In genomic region chr6:35365599-35366596, GRCh38 we compare ENCODE assay signal across 17 cellular contexts. TPM values are rescaled to one million over a fixed set of nuclear protein-coding genes. Genes with fewer than 3 reads are reported as not detected.
DNase-seq lines count a peak whose midpoint lies in the region; ATAC-seq and TF ChIP-seq lines count a peak whose summit lies in the region.
"Had no signal": no experiment of that assay in that cellular context is flagged by ENCODE, and none has a peak within 500 bp of the region (broad histone marks: within the 10 kb centered on the region; RNA-seq: fewer than 3 reads in every experiment).

No MANE protein-coding gene starts in this region.

- peaks cover 11% of the 10 kb centered on the region for H3K36me3 ChIP-seq in IMR-90 (ENCODE audit: control insufficient read depth, insufficient read depth, low read length)
- no peaks in the 10 kb centered on the region for H3K36me3 ChIP-seq in psoas muscle (ENCODE audit: insufficient read depth in 1 of 2, low read depth in 1 of 2)
- no peaks in the 10 kb centered on the region for H3K36me3 ChIP-seq in SK-N-SH (replicated peaks in 1 of 2; ENCODE audit: control insufficient read depth in 1 of 2, insufficient read depth in 2 of 2, low read length in 1 of 2)
- no peaks in the 10 kb centered on the region for H3K36me3 ChIP-seq in MM.1S (replicated peaks; ENCODE audit: insufficient read depth, low read length)
- H3K36me3 ChIP-seq: heart left ventricle, suprapubic skin had no signal

- TF ChIP-seq EP300 in SK-N-SH (IDR thresholded peaks at IDR 0.05; ENCODE audit: borderline replicate concordance in 1 of 2, low read depth in 1 of 2, low read length in 1 of 2), result no peak

- H2AFZ ChIP-seq in IMR-90 (replicated peaks; ENCODE audit: low read length, poor library complexity), result no peak overlapping the region
- H2AFZ ChIP-seq in SK-N-SH (ENCODE audit: low read depth), result no peak overlapping the region
- no peak overlapping the region for H2AFZ ChIP-seq in MM.1S (ENCODE audit: low read length)

- H4K8ac ChIP-seq in IMR-90 (ENCODE audit: low read depth in 2 of 2, low read length in 2 of 2), result no peak overlapping the region

- peak overlapping the region; percentile 57 for H3K27ac Mint-ChIP-seq in activated CD8-positive, alpha-beta T cell treated with anti-CD3 and anti-CD28 coated beads for 36 hours
- no peak overlapping the region for H3K27ac Mint-ChIP-seq in activated CD8-positive, alpha-beta T cell treated with anti-CD3 and anti-CD28 coated beads, Interleukin-2, amount 10 ng/mL, durations not matched to agents 7 days and 5 days
- H3K27ac Mint-ChIP-seq in chondrocyte (ENCODE audit: unreplicated experiment), result peak overlapping the region; percentile 1

- H3K4me3 Mint-ChIP-seq in activated CD8-positive, alpha-beta T cell treated with anti-CD3 and anti-CD28 coated beads for 36 hours, result no peak overlapping the region
- H3K4me3 Mint-ChIP-seq in activated CD8-positive, alpha-beta T cell treated with anti-CD3 and anti-CD28 coated beads, Interleukin-2, amount 10 ng/mL, durations not matched to agents 7 days and 5 days, result no peak overlapping the region
- H3K4me3 Mint-ChIP-seq in chondrocyte (ENCODE audit: unreplicated experiment), result no peak overlapping the region

- peaks cover 24% of the 10 kb centered on the region for H3K36me3 Mint-ChIP-seq in activated CD8-positive, alpha-beta T cell treated with anti-CD3 and anti-CD28 coated beads for 36 hours (ENCODE audit: low read depth)
- peaks cover 30% of the 10 kb centered on the region for H3K36me3 Mint-ChIP-seq in activated CD8-positive, alpha-beta T cell treated with anti-CD3 and anti-CD28 coated beads, Interleukin-2, amount 10 ng/mL, durations not matched to agents 7 days and 5 days (ENCODE audit: low read depth)
- peaks cover 2% of the 10 kb centered on the region for H3K36me3 Mint-ChIP-seq in chondrocyte (ENCODE audit: low read depth)

- peaks cover 28% of the 10 kb centered on the region for H3K4me1 ChIP-seq in IMR-90 (ENCODE audit: control insufficient read depth, insufficient read depth, low read length)
- H3K4me1 ChIP-seq in psoas muscle, result peaks cover 78% of the 10 kb centered on the region
- peaks cover 32 to 40% of the 10 kb centered on the region in 2 experiments for H3K4me1 ChIP-seq in SK-N-SH (ENCODE audit: control insufficient read depth in 1 of 2, insufficient read depth in 2 of 2, low read depth in 1 of 2, low read length in 1 of 2)
- H3K4me1 ChIP-seq in MM.1S (ENCODE audit: low read length), result peaks cover 18% of the 10 kb centered on the region

- H3K4me3 ChIP-seq in IMR-90 (ENCODE audit: insufficient read depth, low read depth, low read length) (no peak overlapping the region), psoas muscle (no peak overlapping the region), SK-N-SH (ENCODE audit: low read depth in 2 of 2, low read length in 1 of 2) (no peak overlapping the region), MM.1S (ENCODE audit: low read length) (no peak overlapping the region)
- H3K4me3 ChIP-seq: coronary artery, heart left ventricle, suprapubic skin had no signal

- DNase-seq in activated CD8-positive, alpha-beta T cell treated with anti-CD3 and anti-CD28 coated beads for 36 hours, result no peak
- DNase-seq in activated CD8-positive, alpha-beta T cell treated with anti-CD3 and anti-CD28 coated beads, Interleukin-2, amount 10 ng/mL, durations not matched to agents 7 days and 5 days, result no peak
- no peak for DNase-seq in IMR-90
- no peak for DNase-seq in chondrocyte (ENCODE audit: low spot score)
- DNase-seq in psoas muscle, result no peak
- DNase-seq in SK-N-SH, result no peak
- no peak for DNase-seq in MM.1S
- DNase-seq: ACHN, Calu3, GDM1, heart left ventricle, KG1, NCI-H1436 treated with DMSO at 0.1 percent for 48 hours, NCI-H345 had no signal

- no peak overlapping the region for H2AK9ac ChIP-seq in IMR-90 (replicated peaks; ENCODE audit: low read depth, low read length, poor library complexity)

- H2BK120ac ChIP-seq in IMR-90 (ENCODE audit: low read depth, low read length), result no peak overlapping the region

- POLR2A ChIA-PET in activated CD8-positive, alpha-beta T cell treated with anti-CD3 and anti-CD28 coated beads for 36 hours (lab: Charles Lee), result interaction anchor here (0.8 kb wide), 1 partner anchor 23 kb away, joined by 3 read pairs; no protein-coding TSS in a partner anchor
- POLR2A ChIA-PET in activated CD8-positive, alpha-beta T cell treated with anti-CD3 and anti-CD28 coated beads, Interleukin-2, amount 10 ng/mL, durations not matched to agents 7 days and 5 days (lab: Charles Lee), result no interaction called here
- POLR2A ChIA-PET in IMR-90 (lab: Charles Lee; ENCODE audit: unreplicated experiment), result no interaction called here
- POLR2A ChIA-PET in SK-N-SH (lab: Yijun Ruan, JAX), result no interaction called here

- no peak overlapping the region for H3K14ac ChIP-seq in IMR-90 (replicated peaks; ENCODE audit: low read depth, low read length)

- H3K9me2 ChIP-seq in SK-N-SH, result no peaks in the 10 kb centered on the region
- no peaks in the 10 kb centered on the region for H3K9me2 ChIP-seq in MM.1S (replicated peaks; ENCODE audit: insufficient read depth, low read length)

- H2AK5ac ChIP-seq in IMR-90 (ENCODE audit: low read depth, low read length), result no peak overlapping the region

- H3K56ac ChIP-seq in IMR-90 (ENCODE audit: extremely low read depth, insufficient read depth, low read length), result no peak overlapping the region

- H2BK20ac ChIP-seq in IMR-90 (ENCODE audit: low read depth, low read length), result no peak overlapping the region

- H4K20me1 ChIP-seq in IMR-90 (ENCODE audit: insufficient read depth, low read length) (peaks cover 31% of the 10 kb centered on the region), SK-N-SH (ENCODE audit: insufficient read depth) (no peaks in the 10 kb centered on the region), MM.1S (ENCODE audit: insufficient read depth, low read length) (no peaks in the 10 kb centered on the region)

- H3K4me2 ChIP-seq in IMR-90 (ENCODE audit: low read depth, low read length) (no peak overlapping the region), SK-N-SH (no peak overlapping the region), MM.1S (ENCODE audit: low read depth, low read length) (no peak overlapping the region)

- no peak overlapping the region for H2BK15ac ChIP-seq in IMR-90 (ENCODE audit: low read depth, low read length)

- H3K4ac ChIP-seq in IMR-90 (ENCODE audit: low read depth, low read length), result peak overlapping the region; percentile 44; the same call in 1 of the 2 replicates

- CTCF ChIA-PET in activated CD8-positive, alpha-beta T cell treated with anti-CD3 and anti-CD28 coated beads for 36 hours (lab: Charles Lee), result interaction anchor here (1.0 kb wide), 1 partner anchor 21 kb away, joined by 3 read pairs; no protein-coding TSS in a partner anchor
- CTCF ChIA-PET in activated CD8-positive, alpha-beta T cell treated with anti-CD3 and anti-CD28 coated beads, Interleukin-2, amount 10 ng/mL, durations not matched to agents 7 days and 5 days (lab: Charles Lee), result no interaction called here
- CTCF ChIA-PET in IMR-90 (lab: Yijun Ruan, JAX) (no interaction called here), SK-N-SH (lab: Yijun Ruan, JAX) (interaction anchor here (1.0 to 1.8 kb wide), 2 partner anchors 23 to 72 kb away, joined by 3 to 7 read pairs; no protein-coding TSS in a partner anchor)

- no peak for TF ChIP-seq RAD21 in IMR-90 (IDR thresholded peaks at IDR 0.05; ENCODE audit: low read length)
- no peak for TF ChIP-seq RAD21 in SK-N-SH (IDR thresholded peaks at IDR 0.05; ENCODE audit: low read length)

- WGBS in IMR-90 (ENCODE audit: extremely low coverage in 2 of 2, insufficient read length in 1 of 2), 2 experiments, result no CpG with 5 or more reads among the region's 6 CpGs
- WGBS in psoas muscle, 3 donors, result 60 to 80% (median 66%) methylated on average over 6 of the region's 6 CpGs
- WGBS in SK-N-SH (ENCODE audit: low lambda C conversion rate), result 82% methylated on average over 6 of the region's 6 CpGs

- H3K79me1 ChIP-seq in IMR-90 (ENCODE audit: low read depth in 1 of 2, low read length in 2 of 2), result peaks cover 42 to 84% of the 10 kb centered on the region in 2 experiments

- no peaks in the 10 kb centered on the region for H3K9me3 Mint-ChIP-seq in activated CD8-positive, alpha-beta T cell treated with anti-CD3 and anti-CD28 coated beads for 36 hours
- no peaks in the 10 kb centered on the region for H3K9me3 Mint-ChIP-seq in activated CD8-positive, alpha-beta T cell treated with anti-CD3 and anti-CD28 coated beads, Interleukin-2, amount 10 ng/mL, durations not matched to agents 7 days and 5 days (ENCODE audit: insufficient read depth)
- H3K9me3 Mint-ChIP-seq in chondrocyte (ENCODE audit: low read depth), result no peaks in the 10 kb centered on the region

- peaks cover 39% of the 10 kb centered on the region for H3K9me1 ChIP-seq in IMR-90 (ENCODE audit: insufficient read depth, low read length)

- dilution Hi-C loops in IMR-90 (cut with HindIII; ENCODE audit: low sequenced_read_pairs, unreplicated experiment), result no loop called here

- peak overlapping the region; percentile 29 for H2BK5ac ChIP-seq in IMR-90 (ENCODE audit: low read depth, low read length, poor library complexity, severe bottlenecking)

- in situ Hi-C loops in IMR-90 (cut with MboI; ENCODE audit: low sequenced_read_pairs), result no loop called here

- no peak for TF ChIP-seq POLR2A in IMR-90 (IDR thresholded peaks at IDR 0.05; ENCODE audit: low read depth, low read length)

- BruUV-seq in IMR-90 (replicated peaks; lab: Mats Ljungman, UMichigan), result no TSS peak

- H3K9me3 ChIP-seq in IMR-90 (ENCODE audit: control insufficient read depth, insufficient read depth, low read length) (no peaks in the 10 kb centered on the region), psoas muscle (no peaks in the 10 kb centered on the region), SK-N-SH (no peaks in the 10 kb centered on the region), MM.1S (replicated peaks; ENCODE audit: insufficient read depth, low read length) (no peaks in the 10 kb centered on the region)
- H3K9me3 ChIP-seq: heart left ventricle, suprapubic skin had no signal

- H3K4me1 Mint-ChIP-seq in activated CD8-positive, alpha-beta T cell treated with anti-CD3 and anti-CD28 coated beads for 36 hours (ENCODE audit: low read depth), result peaks cover 67% of the 10 kb centered on the region
- H3K4me1 Mint-ChIP-seq in activated CD8-positive, alpha-beta T cell treated with anti-CD3 and anti-CD28 coated beads, Interleukin-2, amount 10 ng/mL, durations not matched to agents 7 days and 5 days (ENCODE audit: low read depth), result peaks cover 64% of the 10 kb centered on the region
- H3K4me1 Mint-ChIP-seq in chondrocyte (ENCODE audit: low read depth), result peaks cover 77% of the 10 kb centered on the region

- H3K27me3 ChIP-seq in IMR-90 (ENCODE audit: control insufficient read depth, insufficient read depth, low read length) (no peaks in the 10 kb centered on the region), psoas muscle (ENCODE audit: insufficient read depth in 3 of 3, low read length in 2 of 3) (no peaks in the 10 kb centered on the region), SK-N-SH (ENCODE audit: insufficient read depth) (no peaks in the 10 kb centered on the region), MM.1S (replicated peaks; ENCODE audit: insufficient read depth, low read length) (no peaks in the 10 kb centered on the region)
- H3K27me3 ChIP-seq: heart left ventricle, suprapubic skin had no signal

- 0 out of 2 replicates have a peak overlapping the region, but pooled peaks have one; percentile 24 for H3K23ac ChIP-seq in IMR-90 (ENCODE audit: low read depth, low read length)

- no peak overlapping the region for H3K18ac ChIP-seq in IMR-90 (ENCODE audit: low read depth, low read length)

- H3K9ac ChIP-seq in IMR-90 (ENCODE audit: low read depth, low read length), result no peak overlapping the region
- H3K9ac ChIP-seq in SK-N-SH, result no peak overlapping the region
- no peak overlapping the region for H3K9ac ChIP-seq in MM.1S (ENCODE audit: low read length)

- H3K79me2 ChIP-seq in SK-N-SH (ENCODE audit: insufficient read depth) (peaks cover 51% of the 10 kb centered on the region), MM.1S (ENCODE audit: low read length) (no peaks in the 10 kb centered on the region)

- no peaks in the 10 kb centered on the region for H3K27me3 Mint-ChIP-seq in activated CD8-positive, alpha-beta T cell treated with anti-CD3 and anti-CD28 coated beads for 36 hours
- H3K27me3 Mint-ChIP-seq in activated CD8-positive, alpha-beta T cell treated with anti-CD3 and anti-CD28 coated beads, Interleukin-2, amount 10 ng/mL, durations not matched to agents 7 days and 5 days (ENCODE audit: low read depth), result no peaks in the 10 kb centered on the region
- no peaks in the 10 kb centered on the region for H3K27me3 Mint-ChIP-seq in chondrocyte (ENCODE audit: low read depth)

- intact Hi-C loops in activated CD8-positive, alpha-beta T cell treated with anti-CD3 and anti-CD28 coated beads for 36 hours (cut with micrococcal nuclease), result no loop called here
- intact Hi-C loops in IMR-90 (cut with micrococcal nuclease), result no loop called here
- intact Hi-C loops in psoas muscle (cut with DNase I), result no loop called here

- H4K5ac ChIP-seq in IMR-90 (ENCODE audit: low read depth, low read length), result no peak overlapping the region

- no peak for ATAC-seq in activated CD8-positive, alpha-beta T cell treated with anti-CD3 and anti-CD28 coated beads for 36 hours
- no peak for ATAC-seq in activated CD8-positive, alpha-beta T cell treated with anti-CD3 and anti-CD28 coated beads, Interleukin-2, amount 10 ng/mL, durations not matched to agents 7 days and 5 days
- ATAC-seq in IMR-90 (ENCODE audit: low read depth), result no peak
- no peak for ATAC-seq in psoas muscle
- ATAC-seq in HG03039 (IDR thresholded peaks at IDR 0.05; ENCODE audit: unreplicated experiment), result no peak
- ATAC-seq: heart left ventricle had no signal

- H3K27ac ChIP-seq in IMR-90 (ENCODE audit: insufficient read depth, low read length) (no peak overlapping the region), psoas muscle (peak overlapping the region; percentile 83), SK-N-SH (ENCODE audit: low read depth in 2 of 2, low read length in 1 of 2) (no peak overlapping the region), MM.1S (ENCODE audit: low read length) (no peak overlapping the region)
- H3K27ac ChIP-seq: coronary artery, heart left ventricle, suprapubic skin had no signal

- peaks cover 23% of the 10 kb centered on the region for H3F3A ChIP-seq in SK-N-SH (replicated peaks; ENCODE audit: insufficient read depth)
- no peaks in the 10 kb centered on the region for H3F3A ChIP-seq in MM.1S (ENCODE audit: insufficient read depth, low read length)

- no peak for TF ChIP-seq CTCF in activated CD8-positive, alpha-beta T cell treated with anti-CD3 and anti-CD28 coated beads for 36 hours (IDR thresholded peaks at IDR 0.05)
- TF ChIP-seq CTCF in IMR-90 (conservative IDR thresholded peaks at IDR 0.05; ENCODE audit: low read depth, low read length) (no peak), chondrocyte (IDR thresholded peaks at IDR 0.05) (no peak), psoas muscle (IDR thresholded peaks at IDR 0.05) (no peak), SK-N-SH (IDR thresholded peaks at IDR 0.05) (no peak), MM.1S (IDR thresholded peaks at IDR 0.05; ENCODE audit: low read length) (no peak)

- no peak overlapping the region for H4K91ac ChIP-seq in IMR-90 (ENCODE audit: insufficient read depth, low read depth, low read length)

RNA-seq across cellular contexts. Expression of gene PPARD, which starts 23.5 kb away (rescaled TPM):
- 10 to 100 TPM; 26.6 to 26.7 TPM for total RNA-seq in activated CD8-positive, alpha-beta T cell treated with anti-CD3 and anti-CD28 coated beads for 36 hours
- total RNA-seq in activated CD8-positive, alpha-beta T cell treated with anti-CD3 and anti-CD28 coated beads, Interleukin-2, amount 10 ng/mL, durations not matched to agents 7 days and 5 days, result 10 to 100 TPM; 36.3 to 36.7 TPM
- 10.0 and 10.4 TPM in 2 replicates for total RNA-seq in IMR-90 (2012; rRNA removed)
- polyA plus RNA-seq in IMR-90 (2012; rRNA removed), result 69.0 and 78.3 TPM in 2 replicates
- 29.4 and 63.1 TPM in 2 replicates for polyA plus RNA-seq in IMR-90 (2012; cell fraction: cytosol; rRNA removed)
- 86.7 and 158 TPM in 2 replicates for polyA plus RNA-seq in IMR-90 (2012; cell fraction: nucleus; rRNA removed; ENCODE audit: low replicate concordance)
- 25.9 to 28.3 TPM (median 27.0 TPM) in 3 replicates for total RNA-seq in chondrocyte
- total RNA-seq in psoas muscle, result 10 to 100 TPM; 19.4 to 47.2 (median 38.4) TPM
- polyA plus RNA-seq in psoas muscle, result 100 to 1,000 TPM in 1 of 3 donors, 10 to 100 TPM in 2; 13.5 to 187 (median 25.0) TPM
- 11.5 and 13.3 TPM in 2 replicates for polyA plus RNA-seq in SK-N-SH (2012; rRNA removed)
- 6.0 and 9.4 TPM in 2 replicates for polyA plus RNA-seq in SK-N-SH (2012; cell fraction: cytosol; rRNA removed)
- 19.3 and 20.2 TPM in 2 replicates for polyA plus RNA-seq in SK-N-SH (2012; cell fraction: nucleus; rRNA removed)

Comparison
In these comparisons a context has a peak if more than half of its experiments do, and no peak if none do; other contexts are left out.
1. CTCF ChIA-PET loops: an anchor here in activated CD8-positive, alpha-beta T cell treated with anti-CD3 and anti-CD28 coated beads for 36 hours (1.0 kb wide) and SK-N-SH (1.0 to 1.8 kb wide); none called in activated CD8-positive, alpha-beta T cell treated with anti-CD3 and anti-CD28 coated beads, Interleukin-2, amount 10 ng/mL, durations not matched to agents 7 days and 5 days and IMR-90.